In genomic region chr17:7158454-7158853, GRCh38 we compare ENCODE assay signal across 6 cellular contexts. TPM values are rescaled to one million over a fixed set of nuclear protein-coding genes. Genes with fewer than 3 reads are reported as not detected.
"Had no signal": no experiment of that assay in that cellular context is flagged by ENCODE, and none has a peak within 500 bp of the region (broad histone marks: within the 10 kb centered on the region; RNA-seq: fewer than 3 reads in every experiment).

No MANE protein-coding gene starts in this region.

RNA-seq across cellular contexts. Expression of gene ASGR2, which starts 43.8 kb away (rescaled TPM):
- total RNA-seq: occipital lobe, pulmonary artery endothelial cell, smooth muscle cell, temporal lobe, urinary bladder, uterus had no signal
